8 cellular contexts compared by ENCODE assay signal in the genomic region with DNA sequence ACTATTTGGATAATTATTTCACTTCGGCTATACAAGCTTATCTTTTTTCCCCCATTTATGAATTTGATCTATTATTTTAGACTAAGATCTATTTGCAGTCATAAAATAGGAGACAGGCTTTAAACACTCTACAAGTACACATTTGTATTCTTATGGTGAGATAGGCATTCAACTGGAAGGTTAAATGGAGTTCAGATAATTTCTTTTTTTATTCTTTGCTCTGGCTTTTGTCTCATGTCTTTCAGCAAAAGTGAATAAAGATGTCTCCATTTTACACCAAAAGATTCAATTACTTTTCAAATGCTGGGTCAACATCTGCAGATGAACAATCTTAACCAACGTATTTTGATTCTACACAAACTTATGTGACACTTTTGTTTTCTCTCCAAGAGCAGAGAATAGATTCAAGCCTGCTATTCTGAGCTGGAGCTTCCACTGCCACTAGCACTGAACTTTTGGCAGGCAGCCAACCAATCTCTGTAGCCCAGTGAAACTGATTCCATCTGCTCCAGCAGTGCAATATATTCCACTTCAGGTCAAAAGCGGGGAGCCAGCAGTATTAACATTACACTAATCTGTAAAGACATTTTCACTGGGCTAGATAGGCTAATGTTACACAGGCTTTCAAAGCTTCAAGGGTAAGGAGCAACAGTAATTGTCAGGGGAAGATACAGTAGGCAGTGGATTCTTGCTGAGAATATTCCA.
A peak's percentile ranks its signal among the peaks of the same experiment; 100 is the strongest.
DNase-seq lines count a peak whose midpoint lies in the region; ATAC-seq lines count a peak whose summit lies in the region.

No MANE protein-coding gene starts in this region.

- ATAC-seq in HG02981 (IDR thresholded peaks at IDR 0.05; ENCODE audit: unreplicated experiment) (no peak), HG02973 (IDR thresholded peaks at IDR 0.05; ENCODE audit: unreplicated experiment) (no peak)

- DNase-seq in DMS79 treated with DMSO at 0.1 percent for 48 hours (lab: John Stamatoyannopoulos, UW) (peak; percentile 79), NCI-H2227 (lab: John Stamatoyannopoulos, UW; ENCODE audit: unreplicated experiment) (peak; percentile 94), dedifferentiated amniotic fluid mesenchymal stem cell (ENCODE audit: extremely low spot score) (peak; percentile 86), middle frontal gyrus (ENCODE audit: extremely low spot score, low spot score) (peak; percentile 44), KBM-7 (no peak), 8988T (no peak)

- in situ Hi-C loops in KBM-7 (cut with MboI; ENCODE audit: low pct_unique_long_range_greater_than_20kb, low sequenced_read_pairs), result no loop called here

Comparison
In these comparisons a context has a peak if more than half of its experiments do, and no peak if none do; other contexts are left out.
1. DNase-seq: peak in DMS79 treated with DMSO at 0.1 percent for 48 hours (single experiment), NCI-H2227 (single experiment), dedifferentiated amniotic fluid mesenchymal stem cell (single experiment) and middle frontal gyrus (single experiment); none in KBM-7 (single experiment) and 8988T (single experiment).